ENCODE assay signal across 1 cellular context in the genomic region with DNA sequence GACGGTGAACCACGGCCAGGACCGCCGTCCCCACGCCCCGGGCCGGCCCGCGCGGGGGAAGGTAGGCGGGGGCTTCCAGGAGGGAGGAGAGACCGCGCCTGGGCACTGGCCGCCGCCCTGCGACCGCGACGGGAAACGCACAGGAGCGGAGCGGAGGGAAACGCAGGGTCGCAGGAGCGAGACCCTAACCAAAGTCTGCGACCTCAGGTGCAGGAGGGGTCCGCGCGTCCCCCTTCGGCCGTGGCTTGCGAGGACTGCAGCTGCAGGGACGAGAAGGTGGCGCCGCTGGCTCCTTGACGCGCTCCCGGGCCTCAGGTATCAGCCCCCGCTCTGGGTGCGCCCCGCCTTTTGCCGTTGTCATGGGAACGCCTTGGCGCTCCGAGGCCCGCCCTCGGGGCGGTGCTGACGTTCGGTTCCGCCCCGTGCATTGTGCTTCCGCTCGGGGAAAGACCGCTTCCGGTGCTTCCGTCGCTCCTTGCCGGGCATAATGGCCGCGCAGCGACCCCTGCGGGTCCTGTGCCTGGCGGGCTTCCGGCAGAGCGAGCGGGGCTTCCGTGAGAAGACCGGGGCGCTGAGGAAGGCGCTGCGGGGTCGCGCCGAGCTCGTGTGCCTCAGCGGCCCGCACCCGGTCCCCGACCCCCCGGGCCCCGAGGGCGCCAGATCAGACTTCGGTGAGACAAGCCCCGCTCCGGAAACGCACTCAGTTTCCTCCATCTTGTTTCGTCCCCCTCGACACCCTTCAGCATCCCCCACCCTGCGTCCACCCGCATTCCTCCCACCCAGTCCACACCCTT.
TF ChIP-seq lines count a peak whose summit lies in the region.

Gene OVCA2 (plus strand): TSS at position 462 of the 794 bp plus-strand sequence. CDS start 26 bp downstream, at position 488.

TF ChIP-seq in K562, 482 proteins besides CTCF, POLR2A, EP300 and RAD21 (continued from another document and continues in another):
- TF ChIP-seq AFF4 (CRISPR knock-in tag; IDR thresholded peaks at IDR 0.05): 0 out of 2 replicates have a peak, but pooled peaks have one; percentile 75
- TF ChIP-seq CSDE1 (IDR thresholded peaks at IDR 0.05): peak; percentile 36 to 93; a peak in 2 of 4 replicates
- no peak for TF ChIP-seq BRD4 (IDR thresholded peaks at IDR 0.05)
- TF ChIP-seq BDP1 (IDR thresholded peaks at IDR 0.05; ENCODE audit: insufficient read depth, insufficient read length): no peak
- 0 out of 2 replicates have a peak, but pooled peaks have one; percentile 18 for TF ChIP-seq ZBTB9 (CRISPR knock-in tag; IDR thresholded peaks at IDR 0.05)
- TF ChIP-seq NEUROD1 (IDR thresholded peaks at IDR 0.05; ENCODE audit: borderline replicate concordance, low read depth, low read length, partially characterized antibody): peak; percentile 67
- no peak for TF ChIP-seq GTF2F1 (IDR thresholded peaks at IDR 0.05; ENCODE audit: low read depth, low read length)
- TF ChIP-seq, protein P1, sequence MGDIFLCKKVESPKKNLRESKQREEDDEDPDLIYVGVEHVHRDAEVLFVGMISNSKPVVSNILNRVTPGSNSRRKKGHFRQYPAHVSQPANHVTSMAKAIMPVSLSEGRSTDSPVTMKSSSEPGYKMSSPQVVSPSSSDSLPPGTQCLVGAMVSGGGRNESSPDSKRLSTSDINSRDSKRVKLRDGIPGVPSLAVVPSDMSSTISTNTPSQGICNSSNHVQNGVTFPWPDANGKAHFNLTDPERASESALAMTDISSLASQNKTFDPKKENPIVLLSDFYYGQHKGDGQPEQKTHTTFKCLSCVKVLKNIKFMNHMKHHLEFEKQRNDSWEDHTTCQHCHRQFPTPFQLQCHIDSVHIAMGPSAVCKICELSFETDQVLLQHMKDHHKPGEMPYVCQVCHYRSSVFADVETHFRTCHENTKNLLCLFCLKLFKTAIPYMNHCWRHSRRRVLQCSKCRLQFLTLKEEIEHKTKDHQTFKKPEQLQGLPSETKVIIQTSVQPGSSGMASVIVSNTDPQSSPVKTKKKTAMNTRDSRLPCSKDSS (IDR thresholded peaks at IDR 0.05; ENCODE audit: low read depth, partially characterized antibody): no peak
- TF ChIP-seq, protein P2, sequence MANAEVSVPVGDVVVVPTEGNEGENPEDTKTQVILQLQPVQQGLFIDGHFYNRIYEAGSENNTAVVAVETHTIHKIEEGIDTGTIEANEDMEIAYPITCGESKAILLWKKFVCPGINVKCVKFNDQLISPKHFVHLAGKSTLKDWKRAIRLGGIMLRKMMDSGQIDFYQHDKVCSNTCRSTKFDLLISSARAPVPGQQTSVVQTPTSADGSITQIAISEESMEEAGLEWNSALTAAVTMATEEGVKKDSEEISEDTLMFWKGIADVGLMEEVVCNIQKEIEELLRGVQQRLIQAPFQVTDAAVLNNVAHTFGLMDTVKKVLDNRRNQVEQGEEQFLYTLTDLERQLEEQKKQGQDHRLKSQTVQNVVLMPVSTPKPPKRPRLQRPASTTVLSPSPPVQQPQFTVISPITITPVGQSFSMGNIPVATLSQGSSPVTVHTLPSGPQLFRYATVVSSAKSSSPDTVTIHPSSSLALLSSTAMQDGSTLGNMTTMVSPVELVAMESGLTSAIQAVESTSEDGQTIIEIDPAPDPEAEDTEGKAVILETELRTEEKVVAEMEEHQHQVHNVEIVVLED (CRISPR knock-in tag; IDR thresholded peaks at IDR 0.05): peak; percentile 42; the same call in 1 of the 2 replicates
- no peak for TF ChIP-seq L3MBTL2 (IDR thresholded peaks at IDR 0.05)
- no peak for TF ChIP-seq RCOR1 (IDR thresholded peaks at IDR 0.05; ENCODE audit: borderline replicate concordance in 1 of 2, low read depth in 2 of 2, low read length in 2 of 2)
- TF ChIP-seq ZMIZ1 (IDR thresholded peaks at IDR 0.05; ENCODE audit: low read depth in 2 of 2, low read length in 2 of 2): no peak
- TF ChIP-seq VEZF1 (CRISPR knock-in tag; IDR thresholded peaks at IDR 0.05): peak; percentile 97
- TF ChIP-seq XRCC3 (IDR thresholded peaks at IDR 0.05): no peak
- peak; percentile 60 for TF ChIP-seq POLR2B (IDR thresholded peaks at IDR 0.05; ENCODE audit: low read depth, partially characterized antibody)
- TF ChIP-seq NFXL1 (CRISPR knock-in tag; IDR thresholded peaks at IDR 0.05): no peak
- TF ChIP-seq, protein P3, sequence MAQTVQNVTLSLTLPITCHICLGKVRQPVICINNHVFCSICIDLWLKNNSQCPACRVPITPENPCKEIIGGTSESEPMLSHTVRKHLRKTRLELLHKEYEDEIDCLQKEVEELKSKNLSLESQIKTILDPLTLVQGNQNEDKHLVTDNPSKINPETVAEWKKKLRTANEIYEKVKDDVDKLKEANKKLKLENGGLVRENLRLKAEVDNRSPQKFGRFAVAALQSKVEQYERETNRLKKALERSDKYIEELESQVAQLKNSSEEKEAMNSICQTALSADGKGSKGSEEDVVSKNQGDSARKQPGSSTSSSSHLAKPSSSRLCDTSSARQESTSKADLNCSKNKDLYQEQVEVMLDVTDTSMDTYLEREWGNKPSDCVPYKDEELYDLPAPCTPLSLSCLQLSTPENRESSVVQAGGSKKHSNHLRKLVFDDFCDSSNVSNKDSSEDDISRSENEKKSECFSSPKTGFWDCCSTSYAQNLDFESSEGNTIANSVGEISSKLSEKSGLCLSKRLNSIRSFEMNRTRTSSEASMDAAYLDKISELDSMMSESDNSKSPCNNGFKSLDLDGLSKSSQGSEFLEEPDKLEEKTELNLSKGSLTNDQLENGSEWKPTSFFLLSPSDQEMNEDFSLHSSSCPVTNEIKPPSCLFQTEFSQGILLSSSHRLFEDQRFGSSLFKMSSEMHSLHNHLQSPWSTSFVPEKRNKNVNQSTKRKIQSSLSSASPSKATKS (CRISPR knock-in tag; IDR thresholded peaks at IDR 0.05): no peak
- no peak for TF ChIP-seq EHMT2 (IDR thresholded peaks at IDR 0.05)
- TF ChIP-seq, protein P4, sequence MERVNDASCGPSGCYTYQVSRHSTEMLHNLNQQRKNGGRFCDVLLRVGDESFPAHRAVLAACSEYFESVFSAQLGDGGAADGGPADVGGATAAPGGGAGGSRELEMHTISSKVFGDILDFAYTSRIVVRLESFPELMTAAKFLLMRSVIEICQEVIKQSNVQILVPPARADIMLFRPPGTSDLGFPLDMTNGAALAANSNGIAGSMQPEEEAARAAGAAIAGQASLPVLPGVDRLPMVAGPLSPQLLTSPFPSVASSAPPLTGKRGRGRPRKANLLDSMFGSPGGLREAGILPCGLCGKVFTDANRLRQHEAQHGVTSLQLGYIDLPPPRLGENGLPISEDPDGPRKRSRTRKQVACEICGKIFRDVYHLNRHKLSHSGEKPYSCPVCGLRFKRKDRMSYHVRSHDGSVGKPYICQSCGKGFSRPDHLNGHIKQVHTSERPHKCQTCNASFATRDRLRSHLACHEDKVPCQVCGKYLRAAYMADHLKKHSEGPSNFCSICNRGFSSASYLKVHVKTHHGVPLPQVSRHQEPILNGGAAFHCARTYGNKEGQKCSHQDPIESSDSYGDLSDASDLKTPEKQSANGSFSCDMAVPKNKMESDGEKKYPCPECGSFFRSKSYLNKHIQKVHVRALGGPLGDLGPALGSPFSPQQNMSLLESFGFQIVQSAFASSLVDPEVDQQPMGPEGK (CRISPR knock-in tag; IDR thresholded peaks at IDR 0.05; ENCODE audit: borderline replicate concordance): no peak
- TF ChIP-seq MECOM (CRISPR knock-in tag; IDR thresholded peaks at IDR 0.05): no peak
- TF ChIP-seq ZKSCAN1 (IDR thresholded peaks at IDR 0.05; ENCODE audit: low read depth, low read length): 0 out of 2 replicates have a peak, but pooled peaks have one; percentile 25
- no peak for TF ChIP-seq SETDB1 (IDR thresholded peaks at IDR 0.05; ENCODE audit: low read length)
- TF ChIP-seq, protein P5, sequence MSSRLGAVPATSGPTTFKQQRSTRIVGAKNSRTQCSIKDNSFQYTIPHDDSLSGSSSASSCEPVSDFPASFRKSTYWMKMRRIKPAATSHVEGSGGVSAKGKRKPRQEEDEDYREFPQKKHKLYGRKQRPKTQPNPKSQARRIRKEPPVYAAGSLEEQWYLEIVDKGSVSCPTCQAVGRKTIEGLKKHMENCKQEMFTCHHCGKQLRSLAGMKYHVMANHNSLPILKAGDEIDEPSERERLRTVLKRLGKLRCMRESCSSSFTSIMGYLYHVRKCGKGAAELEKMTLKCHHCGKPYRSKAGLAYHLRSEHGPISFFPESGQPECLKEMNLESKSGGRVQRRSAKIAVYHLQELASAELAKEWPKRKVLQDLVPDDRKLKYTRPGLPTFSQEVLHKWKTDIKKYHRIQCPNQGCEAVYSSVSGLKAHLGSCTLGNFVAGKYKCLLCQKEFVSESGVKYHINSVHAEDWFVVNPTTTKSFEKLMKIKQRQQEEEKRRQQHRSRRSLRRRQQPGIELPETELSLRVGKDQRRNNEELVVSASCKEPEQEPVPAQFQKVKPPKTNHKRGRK (tag; IDR thresholded peaks at IDR 0.05): no peak
- no peak for TF ChIP-seq ZNF347 (CRISPR knock-in tag; IDR thresholded peaks at IDR 0.05; ENCODE audit: low read depth)
- TF ChIP-seq ZSCAN29 (IDR thresholded peaks at IDR 0.05): no peak
- no peak for TF ChIP-seq MITF (IDR thresholded peaks at IDR 0.05)
